12 cellular contexts compared by ENCODE assay signal in the genomic region with DNA sequence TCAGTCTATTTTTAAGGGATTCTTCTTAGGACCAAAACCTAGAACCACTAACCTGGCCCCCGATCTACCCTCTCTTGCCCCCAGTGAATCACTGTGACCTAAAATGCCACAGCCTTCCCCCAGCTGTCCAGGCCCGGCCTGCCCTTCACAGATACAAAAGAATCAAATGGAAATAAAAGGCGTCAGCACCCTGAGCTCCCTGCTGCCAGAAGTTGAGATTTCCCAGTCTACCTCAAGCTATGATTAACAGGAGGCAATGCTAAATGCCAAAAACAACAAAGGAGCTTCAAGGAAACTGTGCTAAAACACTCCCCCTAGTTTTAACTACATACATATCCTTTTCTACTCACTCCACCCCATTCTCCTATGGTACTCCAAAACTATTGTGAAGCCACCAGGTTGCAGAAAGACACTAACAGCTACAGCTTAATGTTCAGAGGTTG.
DNase-seq lines count a peak whose midpoint lies in the region; ATAC-seq, FAIRE-seq and TF ChIP-seq lines count a peak whose summit lies in the region.
"Had no signal": no experiment of that assay in that cellular context is flagged by ENCODE, and none has a peak within 500 bp of the region (broad histone marks: within the 10 kb centered on the region; RNA-seq: fewer than 3 reads in every experiment).

No MANE protein-coding gene starts in this region.

- peaks cover 14% of the 10 kb centered on the region; the same call in 1 of the 3 replicates for H3K4me1 ChIP-seq in A549

- H3K27ac ChIP-seq in A549: no peak overlapping the region
- H3K27ac ChIP-seq: C4-2B had no signal

- H3K27me3 ChIP-seq in MG63: no peaks in the 10 kb centered on the region

- H3K4me1 Mint-ChIP-seq in nephron: peaks cover 22% of the 10 kb centered on the region

- no peak for TF ChIP-seq RAD21 in A549 (conservative IDR thresholded peaks at IDR 0.05 in 1 of 2, IDR thresholded peaks at IDR 0.05 in 1 of 2)

- H3K9me3 ChIP-seq in A549 (no peaks in the 10 kb centered on the region), MG63 (no peaks in the 10 kb centered on the region)

- H3K36me3 ChIP-seq in MG63: no peaks in the 10 kb centered on the region

- no peak for FAIRE-seq in A549 (lab: Jason Lieb, UNC)

- peak overlapping the region; percentile 22; the same call in 1 of the 3 replicates for H3K4me2 ChIP-seq in A549

- H3K27ac Mint-ChIP-seq in nephron: peak overlapping the region; percentile 80 to 88 (median 84)
- H3K27ac Mint-ChIP-seq: stimulated activated naive CD8-positive, alpha-beta T cell treated with anti-CD3 and anti-CD28 coated beads, Interleukin-15, Interleukin-2, amounts not matched to agents 100 ng/mL and 50 ng/mL, for 24 hours had no signal

- WGBS in A549 (ENCODE audit: missing lambda C conversion rate): 62% methylated on average over 3 of the region's 3 CpGs

- DNase-seq in A549 (ENCODE audit: low read depth in 1 of 2, low spot score in 1 of 2) (no peak), MG63 (peak; percentile 53), fibroblast of mammary gland (ENCODE audit: low read depth) (peak; percentile 93)
- DNase-seq: occipital lobe, SHP77 treated with DMSO at 0.1 percent for 48 hours had no signal

- ATAC-seq in A549 (peak; percentile 34 to 60; a peak in 3 of 6 replicates), HG03571 (IDR thresholded peaks at IDR 0.05; ENCODE audit: unreplicated experiment) (no peak), HG03469 (IDR thresholded peaks at IDR 0.05; ENCODE audit: unreplicated experiment) (no peak), GM21390 (IDR thresholded peaks at IDR 0.05; ENCODE audit: unreplicated experiment) (no peak)
- ATAC-seq in activated CD4-positive, CD25-positive, alpha-beta regulatory T cell treated with anti-CD3 and anti-CD28 coated beads, Interleukin-2, amount 50 U/mL, for 24 hours: no peak

- no peak overlapping the region for H3K4me3 Mint-ChIP-seq in nephron
- H3K4me3 Mint-ChIP-seq: stimulated activated naive CD8-positive, alpha-beta T cell treated with anti-CD3 and anti-CD28 coated beads, Interleukin-15, Interleukin-2, amounts not matched to agents 100 ng/mL and 50 ng/mL, for 24 hours had no signal

- TF ChIP-seq CTCF in A549 (IDR thresholded peaks at IDR 0.05) (no peak), fibroblast of mammary gland (conservative IDR thresholded peaks at IDR 0.05; ENCODE audit: control insufficient read depth, insufficient read depth, low read depth, low read length) (peak; percentile 20), nephron (IDR thresholded peaks at IDR 0.05; ENCODE audit: unreplicated experiment in 3 of 3) (peak in 1 of 3 experiments; percentile 3)

- no peaks in the 10 kb centered on the region for H3K9me3 Mint-ChIP-seq in nephron
- H3K9me3 Mint-ChIP-seq: stimulated activated naive CD8-positive, alpha-beta T cell treated with anti-CD3 and anti-CD28 coated beads, Interleukin-15, Interleukin-2, amounts not matched to agents 100 ng/mL and 50 ng/mL, for 24 hours had no signal

- H3K27me3 Mint-ChIP-seq in nephron (ENCODE audit: low read depth): no peaks in the 10 kb centered on the region
- H3K27me3 Mint-ChIP-seq: stimulated activated naive CD8-positive, alpha-beta T cell treated with anti-CD3 and anti-CD28 coated beads, Interleukin-15, Interleukin-2, amounts not matched to agents 100 ng/mL and 50 ng/mL, for 24 hours had no signal

- CTCF ChIA-PET in A549 (lab: Yijun Ruan, JAX): interaction anchor here (0.6 to 1.8 kb wide), 5 partner anchors 9 to 49 kb away, joined by 3 to 13 read pairs (median 3); no protein-coding TSS in a partner anchor

- POLR2A ChIA-PET in A549 (lab: Yijun Ruan, JAX): interaction anchor here (0.6 kb wide), 1 partner anchor 68 kb away, joined by 6 read pairs; a partner anchor contains a TSS

- H3K4me3 ChIP-seq in A549: no peak overlapping the region
- no peak overlapping the region for H3K4me3 ChIP-seq in MG63
- no peak overlapping the region for H3K4me3 ChIP-seq in fibroblast of mammary gland (ENCODE audit: control insufficient read depth, low read depth, low read length)

- TF ChIP-seq POLR2A in A549 (IDR thresholded peaks at IDR 0.05; ENCODE audit: low read length): no peak

- TF ChIP-seq EP300 in A549 (IDR thresholded peaks at IDR 0.05): no peak

- no peaks in the 10 kb centered on the region for H3K36me3 Mint-ChIP-seq in nephron (ENCODE audit: low read depth)

TF ChIP-seq in A549, 52 proteins besides CTCF, POLR2A, EP300 and RAD21:
- no peak for TF ChIP-seq MAZ (IDR thresholded peaks at IDR 0.05; ENCODE audit: borderline replicate concordance, low read depth, low read length)
- TF ChIP-seq, protein P1, sequence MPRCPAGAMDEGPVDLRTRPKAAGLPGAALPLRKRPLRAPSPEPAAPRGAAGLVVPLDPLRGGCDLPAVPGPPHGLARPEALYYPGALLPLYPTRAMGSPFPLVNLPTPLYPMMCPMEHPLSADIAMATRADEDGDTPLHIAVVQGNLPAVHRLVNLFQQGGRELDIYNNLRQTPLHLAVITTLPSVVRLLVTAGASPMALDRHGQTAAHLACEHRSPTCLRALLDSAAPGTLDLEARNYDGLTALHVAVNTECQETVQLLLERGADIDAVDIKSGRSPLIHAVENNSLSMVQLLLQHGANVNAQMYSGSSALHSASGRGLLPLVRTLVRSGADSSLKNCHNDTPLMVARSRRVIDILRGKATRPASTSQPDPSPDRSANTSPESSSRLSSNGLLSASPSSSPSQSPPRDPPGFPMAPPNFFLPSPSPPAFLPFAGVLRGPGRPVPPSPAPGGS (IDR thresholded peaks at IDR 0.05): no peak
TF ChIP-seq in A549: peak in this region for 0.

Comparison
In these comparisons a context has a peak if more than half of its experiments do, and no peak if none do; other contexts are left out.
1. ATAC-seq: peak in A549 (2 of 2); none in HG03571 (single experiment), HG03469 (single experiment), GM21390 (single experiment) and activated CD4-positive, CD25-positive, alpha-beta regulatory T cell treated with anti-CD3 and anti-CD28 coated beads, Interleukin-2, amount 50 U/mL, for 24 hours (0 of 2).
2. DNase-seq: peak in MG63 (single experiment) and fibroblast of mammary gland (single experiment); none in A549 (0 of 2).